Comparison of ENCODE assay signal across 18 cellular contexts in genomic region chr7:135775230-135775629, GRCh38. TPM values are rescaled to one million over a fixed set of nuclear protein-coding genes. Genes with fewer than 3 reads are reported as not detected.
DNase-seq lines count a peak whose midpoint lies in the region; ATAC-seq and TF ChIP-seq lines count a peak whose summit lies in the region.
"Had no signal": no experiment of that assay in that cellular context is flagged by ENCODE, and none has a peak within 500 bp of the region (broad histone marks: within the 10 kb centered on the region; RNA-seq: fewer than 3 reads in every experiment).

No MANE protein-coding gene starts in this region.

- H3K36me3 ChIP-seq in RWPE2 (ENCODE audit: low read depth) = no peaks in the 10 kb centered on the region
- H3K36me3 ChIP-seq in prostate gland = no peaks in the 10 kb centered on the region

- H3K4me1 ChIP-seq in RWPE2 (ENCODE audit: insufficient read depth, poor library complexity, severe bottlenecking) = peaks cover 25% of the 10 kb centered on the region
- peaks cover 3% of the 10 kb centered on the region for H3K4me1 ChIP-seq in right cardiac atrium (ENCODE audit: control insufficient read depth, insufficient read depth, low read length)
- peaks cover 16% of the 10 kb centered on the region for H3K4me1 ChIP-seq in prostate gland (replicated peaks)

- no peaks in the 10 kb centered on the region for H3K9me3 ChIP-seq in RWPE2 (ENCODE audit: severe bottlenecking)
- no peaks in the 10 kb centered on the region for H3K9me3 ChIP-seq in right cardiac atrium (ENCODE audit: control insufficient read depth, low read length)
- H3K9me3 ChIP-seq in prostate gland = no peaks in the 10 kb centered on the region

- H3K27ac ChIP-seq in RWPE2 (ENCODE audit: poor library complexity, severe bottlenecking) = peak overlapping the region; percentile 43
- H3K27ac ChIP-seq in right cardiac atrium (ENCODE audit: low read length) = no peak overlapping the region
- H3K27ac ChIP-seq in prostate gland = no peak overlapping the region

- peak; percentile 35 for DNase-seq in AG10803 (ENCODE audit: low read depth)
- DNase-seq in RWPE2 (ENCODE audit: low spot score) = no peak
- DNase-seq in fibroblast of pulmonary artery (ENCODE audit: low read depth) = peak; percentile 13
- DNase-seq in right cardiac atrium = peak in 2 of 3 donors; percentile 19 to 77
- DNase-seq in T1000 (lab: John Stamatoyannopoulos, UW) = no peak
- no peak for DNase-seq in prostate gland (ENCODE audit: low spot score)
- DNase-seq in pons (ENCODE audit: low spot score) = no peak
- DNase-seq in NCI-H1930 (lab: John Stamatoyannopoulos, UW) = no peak
- DNase-seq: COR-L47, H7, NCI-H1436 treated with DMSO at 0.1 percent for 48 hours, NCI-H2081 treated with DMSO at 0.1 percent for 48 hours, NCI-H2227 treated with DMSO at 0.1 percent for 48 hours, NCI-H526 treated with DMSO at 0.1 percent for 48 hours had no signal

- TF ChIP-seq POLR2A in prostate gland (IDR thresholded peaks at IDR 0.05) = no peak

- 91% methylated on average over 2 of the region's 2 CpGs for WGBS in right cardiac atrium
- WGBS in prostate gland = 98% methylated on average over 2 of the region's 2 CpGs

- intact Hi-C loops in right cardiac atrium (cut with DNase I) (no loop called here), prostate gland (cut with DNase I) (no loop called here)

- TF ChIP-seq CTCF in AG10803 (conservative IDR thresholded peaks at IDR 0.05; ENCODE audit: low read length) (no peak), RWPE2 (IDR thresholded peaks at IDR 0.05; ENCODE audit: poor library complexity, severe bottlenecking) (no peak), fibroblast of pulmonary artery (IDR thresholded peaks at IDR 0.05; ENCODE audit: low read length, missing control alignments) (no peak), prostate gland (IDR thresholded peaks at IDR 0.05) (no peak)

- ATAC-seq in RWPE2 (ENCODE audit: low read depth) (no peak), right cardiac atrium (peak; percentile 66 to 87)

- H3K4me3 ChIP-seq in AG10803 (ENCODE audit: low read length) = no peak overlapping the region
- H3K4me3 ChIP-seq in RWPE2 (ENCODE audit: severe bottlenecking) = no peak overlapping the region
- no peak overlapping the region for H3K4me3 ChIP-seq in fibroblast of pulmonary artery (replicated peaks; ENCODE audit: low read depth, low read length)
- H3K4me3 ChIP-seq in right cardiac atrium (ENCODE audit: low read length) = no peak overlapping the region
- no peak overlapping the region for H3K4me3 ChIP-seq in prostate gland

- H3K27me3 ChIP-seq in RWPE2 (ENCODE audit: insufficient read depth, poor library complexity, severe bottlenecking) = no peaks in the 10 kb centered on the region
- no peaks in the 10 kb centered on the region for H3K27me3 ChIP-seq in right cardiac atrium (ENCODE audit: control insufficient read depth, insufficient read depth)
- H3K27me3 ChIP-seq in prostate gland (replicated peaks; ENCODE audit: insufficient read depth) = no peaks in the 10 kb centered on the region

RNA-seq across cellular contexts. Expression of gene FAM180A, which starts 26.6 kb away (rescaled TPM):
- total RNA-seq in right cardiac atrium (10 to 100 TPM in 1 of 4 donors, 1 to 10 TPM in 3; 1.6 to 11.3 (median 8.1) TPM), prostate gland (1 to 10 TPM in 1 of 2 donors, under 1 TPM in 1; 0.77 to 6.9 TPM)
- polyA plus RNA-seq in right cardiac atrium = 3.7 TPM
- total RNA-seq: H7, OCI-LY7 had no signal
- polyA plus RNA-seq: CD14-positive monocyte had no signal

RNA-seq across cellular contexts. Expression of gene SLC13A4, which starts 47.2 kb away (rescaled TPM):
- total RNA-seq in right cardiac atrium (under 1 TPM in 2 of 4 donors, not detected in 2; 0.23 to 0.41 TPM), prostate gland (1 to 10 TPM in 1 of 2 donors, not detected in 1; 9.4 TPM)
- 0.16 TPM for polyA plus RNA-seq in right cardiac atrium
- total RNA-seq: A172, OCI-LY7, RPMI7951 had no signal
- polyA plus RNA-seq: CD14-positive monocyte had no signal

Comparison
In these comparisons a context has a peak if more than half of its experiments do, and no peak if none do; other contexts are left out.
1. DNase-seq: peak in AG10803 (single experiment), fibroblast of pulmonary artery (single experiment) and right cardiac atrium (2 of 3); none in RWPE2 (single experiment), T1000 (single experiment), prostate gland (single experiment), pons (single experiment) and NCI-H1930 (0 of 2).